8 cellular contexts compared by ENCODE assay signal in the genomic region with DNA sequence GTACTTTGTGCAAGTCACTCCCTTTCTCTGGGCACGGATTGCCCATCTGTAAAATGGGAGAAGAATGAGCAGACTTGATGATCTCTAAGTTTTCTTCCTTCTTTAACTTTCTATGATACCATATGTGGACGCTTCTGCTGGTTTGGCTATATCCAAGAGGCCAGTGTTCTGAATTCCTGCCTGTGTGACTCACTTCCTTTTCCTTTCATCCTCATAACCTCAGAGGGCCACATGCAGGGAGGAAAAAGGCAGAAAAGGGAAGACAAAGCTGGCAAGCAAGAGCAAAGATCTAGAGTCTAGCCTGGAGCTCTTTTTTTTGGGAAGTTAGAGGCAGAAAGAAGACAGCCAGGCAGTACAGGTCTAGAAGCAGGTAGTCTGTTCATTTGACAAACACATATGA.
A peak's percentile ranks its signal among the peaks of the same experiment; 100 is the strongest.
DNase-seq lines count a peak whose midpoint lies in the region; ATAC-seq, FAIRE-seq and TF ChIP-seq lines count a peak whose summit lies in the region.

No MANE protein-coding gene starts in this region.

- H3K4me2 ChIP-seq in keratinocyte (ENCODE audit: control insufficient read depth, extremely low read depth, insufficient read depth, low read depth, low read length) = peak overlapping the region; percentile 52

- no peaks in the 10 kb centered on the region for H3K27me3 ChIP-seq in HUES6 (ENCODE audit: control insufficient read depth, insufficient read depth, low read length)
- no peaks in the 10 kb centered on the region for H3K27me3 ChIP-seq in keratinocyte (ENCODE audit: control insufficient read depth, extremely low read depth, insufficient read depth, low read length)

- no peak overlapping the region for H3K27ac Mint-ChIP-seq in glutamatergic neuron (ENCODE audit: unreplicated experiment)

- no peak for ATAC-seq in GM19324 (IDR thresholded peaks at IDR 0.05; ENCODE audit: low FRiP score, unreplicated experiment)
- no peak for ATAC-seq in GM18502 (IDR thresholded peaks at IDR 0.05; ENCODE audit: poor library complexity, unreplicated experiment)

- no peaks in the 10 kb centered on the region for H4K20me1 ChIP-seq in keratinocyte (ENCODE audit: control insufficient read depth, extremely low read depth, insufficient read depth, low read length)

- FAIRE-seq in keratinocyte (lab: Jason Lieb, UNC) = peak; percentile 90

- in situ Hi-C loops in astrocyte of the cerebellum (cut with HindIII; ENCODE audit: low sequenced_read_pairs) = no loop called here

- no peaks in the 10 kb centered on the region for H3K79me2 ChIP-seq in keratinocyte (ENCODE audit: control insufficient read depth, insufficient read depth, low read length)

- H3K4me3 ChIP-seq in AG09309 (ENCODE audit: control insufficient read depth, low read depth, low read length) (no peak overlapping the region), HUES6 (ENCODE audit: low read depth, low read length) (no peak overlapping the region), astrocyte of the cerebellum (ENCODE audit: low read depth, low read length) (no peak overlapping the region), keratinocyte (ENCODE audit: control insufficient read depth in 2 of 3, extremely low read depth in 1 of 3, insufficient read depth in 2 of 3, low read depth in 1 of 3, low read length in 3 of 3) (no peak overlapping the region)

- peaks cover 4% of the 10 kb centered on the region for H3K36me3 Mint-ChIP-seq in glutamatergic neuron (ENCODE audit: unreplicated experiment)

- H3K27me3 Mint-ChIP-seq in glutamatergic neuron (ENCODE audit: unreplicated experiment) = peaks cover 6% of the 10 kb centered on the region

- H2AFZ ChIP-seq in keratinocyte (ENCODE audit: control insufficient read depth, low read length) = peak overlapping the region; percentile 28

- TF ChIP-seq CTCF in AG09309 (IDR thresholded peaks at IDR 0.05; ENCODE audit: control insufficient read depth, insufficient read depth, low read depth, low read length, missing control alignments) (no peak), astrocyte of the cerebellum (IDR thresholded peaks at IDR 0.05; ENCODE audit: low read depth, low read length, missing control alignments) (no peak), keratinocyte (optimal IDR thresholded peaks at IDR 0.05 in 1 of 3, IDR thresholded peaks at IDR 0.05 in 1 of 3, conservative IDR thresholded peaks at IDR 0.05 in 1 of 3; ENCODE audit: extremely low read depth in 1 of 3, insufficient read depth in 2 of 3, low read length in 3 of 3) (no peak), glutamatergic neuron (IDR thresholded peaks at IDR 0.05; ENCODE audit: partially characterized antibody, unreplicated experiment) (no peak)

- H3K4me3 Mint-ChIP-seq in glutamatergic neuron (ENCODE audit: unreplicated experiment) = no peak overlapping the region

- no peaks in the 10 kb centered on the region for H3K9me3 Mint-ChIP-seq in glutamatergic neuron (ENCODE audit: unreplicated experiment)

- H3K36me3 ChIP-seq in HUES6 (ENCODE audit: control insufficient read depth, insufficient read depth, low read length) (no peaks in the 10 kb centered on the region), keratinocyte (ENCODE audit: control insufficient read depth in 2 of 2, extremely low read depth in 1 of 2, insufficient read depth in 2 of 2, low read length in 2 of 2) (no peaks in the 10 kb centered on the region)

- peaks cover 62% of the 10 kb centered on the region for H3K4me1 ChIP-seq in HUES6 (ENCODE audit: control insufficient read depth, insufficient read depth, low read length)
- peaks cover 33% of the 10 kb centered on the region for H3K4me1 ChIP-seq in keratinocyte (ENCODE audit: control insufficient read depth, extremely low read depth, insufficient read depth, low read length)

- DNase-seq in AG09309 (ENCODE audit: low read depth) (peak; percentile 69), astrocyte of the cerebellum (ENCODE audit: low read depth) (peak; percentile 94), keratinocyte (ENCODE audit: low read depth, low spot score) (peak; percentile 69), glutamatergic neuron (no peak)
- no peak for DNase-seq in effector CD8-positive, alpha-beta T cell (lab: John Stamatoyannopoulos, UW)

- H3K9ac ChIP-seq in HUES6 (ENCODE audit: low read length) = peak overlapping the region; percentile 48
- no peak overlapping the region for H3K9ac ChIP-seq in keratinocyte (ENCODE audit: control insufficient read depth, extremely low read depth, insufficient read depth, low read length)

- dilution Hi-C loops in keratinocyte (cut with MboI; ENCODE audit: extremely low pct_ligation_motif_present, low sequenced_read_pairs) = no loop called here

- H3K9me1 ChIP-seq in keratinocyte (ENCODE audit: control insufficient read depth, extremely low read depth, insufficient read depth, low read length) = no peaks in the 10 kb centered on the region

- H3K27ac ChIP-seq in HUES6 (ENCODE audit: low read depth, low read length) = peak overlapping the region; percentile 26; the same call in 1 of the 2 replicates
- H3K27ac ChIP-seq in keratinocyte (ENCODE audit: control insufficient read depth, insufficient read depth, low read length) = no peak overlapping the region

- peaks cover 24% of the 10 kb centered on the region for H3K4me1 Mint-ChIP-seq in glutamatergic neuron (ENCODE audit: low read depth, unreplicated experiment)

- H3K9me3 ChIP-seq in HUES6 (ENCODE audit: control insufficient read depth, insufficient read depth, low read depth, low read length) (no peaks in the 10 kb centered on the region), keratinocyte (ENCODE audit: control insufficient read depth, low read depth, low read length) (no peaks in the 10 kb centered on the region)

Comparison
In these comparisons a context has a peak if more than half of its experiments do, and no peak if none do; other contexts are left out.
1. DNase-seq: peak in AG09309 (single experiment), astrocyte of the cerebellum (single experiment) and keratinocyte (single experiment); none in glutamatergic neuron (single experiment) and effector CD8-positive, alpha-beta T cell (single experiment).